In the genomic region with DNA sequence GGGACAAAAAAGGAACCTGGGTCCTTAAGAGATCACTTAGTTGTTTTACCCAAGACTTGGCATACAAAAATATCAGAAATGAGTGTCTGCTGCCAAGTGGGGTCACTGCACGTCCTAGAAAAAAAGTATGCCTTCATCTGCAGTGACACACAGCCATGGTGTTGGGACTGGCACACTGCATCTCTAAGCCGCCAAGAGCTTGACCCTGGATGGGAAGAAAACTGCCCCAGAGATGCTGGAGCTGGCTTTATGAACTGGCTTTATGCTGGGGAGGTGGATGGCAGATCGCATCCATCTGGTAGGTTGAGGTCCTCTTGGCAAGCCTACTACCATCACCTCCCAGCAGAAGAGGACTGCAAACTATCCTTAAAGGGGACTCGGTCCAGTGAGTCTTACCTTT, we compare ENCODE assay signal across 10 cellular contexts. TPM values are rescaled to one million over a fixed set of nuclear protein-coding genes. Genes with fewer than 3 reads are reported as not detected.
A peak's percentile ranks its signal among the peaks of the same experiment; 100 is the strongest.
DNase-seq lines count a peak whose midpoint lies in the region; ATAC-seq and TF ChIP-seq lines count a peak whose summit lies in the region.
"Had no signal": no experiment of that assay in that cellular context is flagged by ENCODE, and none has a peak within 500 bp of the region (broad histone marks: within the 10 kb centered on the region; RNA-seq: fewer than 3 reads in every experiment).

No MANE protein-coding gene starts in this region.

- DNase-seq in activated naive CD4-positive, alpha-beta T cell treated with anti-CD3 and anti-CD28 coated beads for 36 hours: no peak
- DNase-seq in activated naive CD4-positive, alpha-beta T cell treated with Interleukin-2 at 50 U/mL for 16 hours: no peak
- DNase-seq in brain microvascular endothelial cell (no peak), DMS153 (lab: John Stamatoyannopoulos, UW) (no peak), HCEC 1CT (no peak)
- DNase-seq: H9, NCI-H69 had no signal

- peaks cover 88% of the 10 kb centered on the region for H3K4me1 Mint-ChIP-seq in activated naive CD4-positive, alpha-beta T cell treated with anti-CD3 and anti-CD28 coated beads for 36 hours (ENCODE audit: low read depth)

- H3K4me1 ChIP-seq in muscle layer of duodenum (ENCODE audit: control insufficient read depth in 1 of 2, insufficient read depth in 2 of 2, low read length in 2 of 2) (peaks cover 50 to 79% of the 10 kb centered on the region in 2 donors), urinary bladder (ENCODE audit: insufficient read depth) (no peaks in the 10 kb centered on the region)

- intact Hi-C loops in activated naive CD4-positive, alpha-beta T cell treated with anti-CD3 and anti-CD28 coated beads for 36 hours (cut with micrococcal nuclease): loop anchor here (1.0 to 10.0 kb wide), 2 partner anchors 49 to 616 kb away; a partner anchor contains a TSS

- H3K27me3 ChIP-seq in brain microvascular endothelial cell (replicated peaks) (no peaks in the 10 kb centered on the region), muscle layer of duodenum (ENCODE audit: low read depth, low read length) (no peaks in the 10 kb centered on the region)

- peaks cover 7% of the 10 kb centered on the region for H3K36me3 Mint-ChIP-seq in activated naive CD4-positive, alpha-beta T cell treated with anti-CD3 and anti-CD28 coated beads for 36 hours (ENCODE audit: low read depth)

- no peaks in the 10 kb centered on the region for H3K9me3 Mint-ChIP-seq in activated naive CD4-positive, alpha-beta T cell treated with anti-CD3 and anti-CD28 coated beads for 36 hours
- H3K9me3 Mint-ChIP-seq: H9 had no signal

- in situ Hi-C loops in brain microvascular endothelial cell (cut with HindIII; ENCODE audit: low pct_ligation_motif_present, low sequenced_read_pairs): no loop called here

- H3K4me3 ChIP-seq in brain microvascular endothelial cell (ENCODE audit: low read depth, low read length) (no peak overlapping the region), muscle layer of duodenum (ENCODE audit: low read depth in 1 of 2, low read length in 2 of 2) (peak overlapping the region; percentile 5 to 32), urinary bladder (ENCODE audit: low read depth, low read length) (no peak overlapping the region)

- 56% methylated on average over 4 of the region's 4 CpGs for WGBS in urinary bladder

- H3K36me3 ChIP-seq in brain microvascular endothelial cell (replicated peaks) (no peaks in the 10 kb centered on the region), muscle layer of duodenum (ENCODE audit: control insufficient read depth in 1 of 2, insufficient read depth in 2 of 2, low read length in 2 of 2) (peaks cover 0 to 5% of the 10 kb centered on the region in 2 donors), urinary bladder (ENCODE audit: insufficient read depth) (no peaks in the 10 kb centered on the region)

- H3K27ac ChIP-seq in brain microvascular endothelial cell (peak overlapping the region; percentile 77), muscle layer of duodenum (ENCODE audit: low read length) (peak overlapping the region; percentile 76), urinary bladder (ENCODE audit: low read depth) (peak overlapping the region; percentile 59)

- H3K9me3 ChIP-seq in muscle layer of duodenum (ENCODE audit: control insufficient read depth in 1 of 2, low read length in 2 of 2): no peaks in the 10 kb centered on the region

- CTCF ChIA-PET in activated naive CD4-positive, alpha-beta T cell treated with anti-CD3 and anti-CD28 coated beads for 36 hours (lab: Charles Lee): interaction anchor here (0.8 to 2.2 kb wide), 10 partner anchors 8 to 62 kb away, joined by 3 to 6 read pairs (median 4); no protein-coding TSS in a partner anchor

- peak overlapping the region; percentile 21 for H3K27ac Mint-ChIP-seq in activated naive CD4-positive, alpha-beta T cell treated with anti-CD3 and anti-CD28 coated beads for 36 hours
- H3K27ac Mint-ChIP-seq: H9 had no signal

- no peak for TF ChIP-seq CTCF in brain microvascular endothelial cell (IDR thresholded peaks at IDR 0.05; ENCODE audit: low read depth, low read length, missing control alignments)

- no peak for ATAC-seq in GM19035 (IDR thresholded peaks at IDR 0.05; ENCODE audit: unreplicated experiment)

- no peak overlapping the region for H3K4me3 Mint-ChIP-seq in activated naive CD4-positive, alpha-beta T cell treated with anti-CD3 and anti-CD28 coated beads for 36 hours
- H3K4me3 Mint-ChIP-seq: H9 had no signal

- no peaks in the 10 kb centered on the region for H3K27me3 Mint-ChIP-seq in activated naive CD4-positive, alpha-beta T cell treated with anti-CD3 and anti-CD28 coated beads for 36 hours (ENCODE audit: low read depth)

RNA-seq across cellular contexts. Expression of a gene that starts 51.6 kb away (rescaled TPM):
- 10 to 100 TPM; 84.3 to 88.4 TPM for total RNA-seq in activated naive CD4-positive, alpha-beta T cell treated with anti-CD3 and anti-CD28 coated beads for 36 hours
- total RNA-seq in urinary bladder: 16.4 TPM
- 26.0 TPM for polyA plus RNA-seq in urinary bladder

Comparison
In these comparisons a context has a peak if more than half of its experiments do, and no peak if none do; other contexts are left out.
1. H3K4me3 ChIP-seq: peak in muscle layer of duodenum (2 of 2); none in brain microvascular endothelial cell (single experiment) and urinary bladder (single experiment).
2. Peak in every context shown above with its lines, with median percentiles within 50 percentile points of each other: H3K27ac ChIP-seq.